Comparison of ENCODE assay signal across 16 cellular contexts in genomic region chr22:25641650-25642049, GRCh38.
DNase-seq lines count a peak whose midpoint lies in the region; FAIRE-seq and TF ChIP-seq lines count a peak whose summit lies in the region.
"Had no signal": no experiment of that assay in that cellular context is flagged by ENCODE, and none has a peak within 500 bp of the region (broad histone marks: within the 10 kb centered on the region; RNA-seq: fewer than 3 reads in every experiment).

No MANE protein-coding gene starts in this region.

- H3K4me1 Mint-ChIP-seq in T-helper 2 cell treated with Interferon-gamma antibody and Interleukin-4, amounts not matched to agents 5 μg/mL and 100 μg/mL, for 36 hours (ENCODE audit: low read depth) = peaks cover 19% of the 10 kb centered on the region
- peaks cover 24% of the 10 kb centered on the region for H3K4me1 Mint-ChIP-seq in activated T-helper 1 cell treated with anti-CD3 and anti-CD28 coated beads, Interleukin-12 subunit alpha, Interleukin-12 subunit beta, Interleukin-2, Interleukin-4 antibody, amounts not matched to agents 30 ng/mL and 10 ng/mL and 1 ng/mL, durations not matched to agents 14 hours and 24 hours and 36 hours (ENCODE audit: low read depth)
- H3K4me1 Mint-ChIP-seq in progenitor cell of endocrine pancreas (ENCODE audit: low read depth) = peaks cover 8% of the 10 kb centered on the region

- H3K27ac Mint-ChIP-seq in T-helper 2 cell treated with Interferon-gamma antibody and Interleukin-4, amounts not matched to agents 5 μg/mL and 100 μg/mL, for 36 hours = peak overlapping the region; percentile 12
- peak overlapping the region; percentile 78 for H3K27ac Mint-ChIP-seq in activated T-helper 1 cell treated with anti-CD3 and anti-CD28 coated beads, Interleukin-12 subunit alpha, Interleukin-12 subunit beta, Interleukin-2, Interleukin-4 antibody, amounts not matched to agents 30 ng/mL and 10 ng/mL and 1 ng/mL, durations not matched to agents 14 hours and 24 hours and 36 hours
- H3K27ac Mint-ChIP-seq in progenitor cell of endocrine pancreas = peak overlapping the region; percentile 0

- TF ChIP-seq POLR2A in GM12891 (IDR thresholded peaks at IDR 0.05; ENCODE audit: low read depth, low read length) = no peak

- H3K4me3 Mint-ChIP-seq in T-helper 2 cell treated with Interferon-gamma antibody and Interleukin-4, amounts not matched to agents 5 μg/mL and 100 μg/mL, for 36 hours = no peak overlapping the region
- H3K4me3 Mint-ChIP-seq in activated T-helper 1 cell treated with anti-CD3 and anti-CD28 coated beads, Interleukin-12 subunit alpha, Interleukin-12 subunit beta, Interleukin-2, Interleukin-4 antibody, amounts not matched to agents 30 ng/mL and 10 ng/mL and 1 ng/mL, durations not matched to agents 14 hours and 24 hours and 36 hours = no peak overlapping the region
- no peak overlapping the region for H3K4me3 Mint-ChIP-seq in progenitor cell of endocrine pancreas (ENCODE audit: low read depth)

- FAIRE-seq in GM12891 (lab: Jason Lieb, UNC) (peak; percentile 59), RCC 7860 (lab: Jason Lieb, UNC) (no peak)

- H3K36me3 Mint-ChIP-seq in T-helper 2 cell treated with Interferon-gamma antibody and Interleukin-4, amounts not matched to agents 5 μg/mL and 100 μg/mL, for 36 hours (ENCODE audit: low read depth) = peaks cover 58% of the 10 kb centered on the region
- peaks cover 54% of the 10 kb centered on the region for H3K36me3 Mint-ChIP-seq in activated T-helper 1 cell treated with anti-CD3 and anti-CD28 coated beads, Interleukin-12 subunit alpha, Interleukin-12 subunit beta, Interleukin-2, Interleukin-4 antibody, amounts not matched to agents 30 ng/mL and 10 ng/mL and 1 ng/mL, durations not matched to agents 14 hours and 24 hours and 36 hours (ENCODE audit: low read depth)
- H3K36me3 Mint-ChIP-seq in progenitor cell of endocrine pancreas (ENCODE audit: insufficient read depth) = peaks cover 27% of the 10 kb centered on the region

- H3K27me3 Mint-ChIP-seq in T-helper 2 cell treated with Interferon-gamma antibody and Interleukin-4, amounts not matched to agents 5 μg/mL and 100 μg/mL, for 36 hours (ENCODE audit: low read depth) = no peaks in the 10 kb centered on the region
- H3K27me3 Mint-ChIP-seq in activated T-helper 1 cell treated with anti-CD3 and anti-CD28 coated beads, Interleukin-12 subunit alpha, Interleukin-12 subunit beta, Interleukin-2, Interleukin-4 antibody, amounts not matched to agents 30 ng/mL and 10 ng/mL and 1 ng/mL, durations not matched to agents 14 hours and 24 hours and 36 hours (ENCODE audit: insufficient read depth) = no peaks in the 10 kb centered on the region
- no peaks in the 10 kb centered on the region for H3K27me3 Mint-ChIP-seq in progenitor cell of endocrine pancreas

- intact Hi-C loops in activated T-helper 1 cell treated with anti-CD3 and anti-CD28 coated beads, Interleukin-12 subunit alpha, Interleukin-12 subunit beta, Interleukin-2, Interleukin-4 antibody, amounts not matched to agents 30 ng/mL and 10 ng/mL and 1 ng/mL, durations not matched to agents 14 hours and 24 hours and 36 hours (cut with micrococcal nuclease) = no loop called here

- H3K9me3 Mint-ChIP-seq in T-helper 2 cell treated with Interferon-gamma antibody and Interleukin-4, amounts not matched to agents 5 μg/mL and 100 μg/mL, for 36 hours = peaks cover 31% of the 10 kb centered on the region
- peaks cover 19% of the 10 kb centered on the region for H3K9me3 Mint-ChIP-seq in activated T-helper 1 cell treated with anti-CD3 and anti-CD28 coated beads, Interleukin-12 subunit alpha, Interleukin-12 subunit beta, Interleukin-2, Interleukin-4 antibody, amounts not matched to agents 30 ng/mL and 10 ng/mL and 1 ng/mL, durations not matched to agents 14 hours and 24 hours and 36 hours
- H3K9me3 Mint-ChIP-seq in progenitor cell of endocrine pancreas (ENCODE audit: low read depth) = peaks cover 17% of the 10 kb centered on the region

- DNase-seq in T-helper 2 cell treated with Interferon-gamma antibody and Interleukin-4, amounts not matched to agents 5 μg/mL and 100 μg/mL, for 36 hours (ENCODE audit: low spot score) = no peak
- no peak for DNase-seq in T-helper 2 cell
- DNase-seq in GM12891 (ENCODE audit: insufficient read length, low spot score) = no peak
- no peak for DNase-seq in activated T-helper 1 cell treated with anti-CD3 and anti-CD28 coated beads, Interleukin-12 subunit alpha, Interleukin-12 subunit beta, Interleukin-2, Interleukin-4 antibody, amounts not matched to agents 30 ng/mL and 10 ng/mL and 1 ng/mL, durations not matched to agents 14 hours and 24 hours and 36 hours (ENCODE audit: low spot score)
- DNase-seq in progenitor cell of endocrine pancreas (ENCODE audit: low spot score, unreplicated experiment) = no peak
- no peak for DNase-seq in kidney tubule cell (ENCODE audit: low spot score)
- DNase-seq in NCI-H82 treated with DMSO at 0.1 percent for 48 hours (lab: John Stamatoyannopoulos, UW; ENCODE audit: unreplicated experiment) = no peak
- no peak for DNase-seq in RCC 7860 (ENCODE audit: low spot score)
- DNase-seq: 8988T, DMS79 treated with DMSO at 0.1 percent for 48 hours, Karpas-422, NCI-H1417 treated with DMSO at 0.1 percent for 48 hours, NCI-H187 treated with DMSO at 0.1 percent for 48 hours, NCI-H2227 treated with DMSO at 0.1 percent for 48 hours, NCI-H510A treated with DMSO at 0.1 percent for 48 hours, PC-9 had no signal

- TF ChIP-seq CTCF in progenitor cell of endocrine pancreas (IDR thresholded peaks at IDR 0.05; ENCODE audit: unreplicated experiment) = no peak

TF ChIP-seq in GM12891, 5 proteins besides CTCF, POLR2A, EP300 and RAD21:
- TF ChIP-seq POLR2AphosphoS5 (IDR thresholded peaks at IDR 0.05; ENCODE audit: low read depth, low read length) (no peak), POU2F2 (IDR thresholded peaks at IDR 0.05; ENCODE audit: low read depth, low read length) (no peak), TAF1 (IDR thresholded peaks at IDR 0.05; ENCODE audit: low read depth, low read length) (no peak)

Comparison
In these comparisons a context has a peak if more than half of its experiments do, and no peak if none do; other contexts are left out.
1. H3K27ac Mint-ChIP-seq: peak in every context shown above with its lines; median percentile 78 in activated T-helper 1 cell treated with anti-CD3 and anti-CD28 coated beads, Interleukin-12 subunit alpha, Interleukin-12 subunit beta, Interleukin-2, Interleukin-4 antibody, amounts not matched to agents 30 ng/mL and 10 ng/mL and 1 ng/mL, durations not matched to agents 14 hours and 24 hours and 36 hours; 12 in T-helper 2 cell treated with Interferon-gamma antibody and Interleukin-4, amounts not matched to agents 5 μg/mL and 100 μg/mL, for 36 hours; 0 in progenitor cell of endocrine pancreas.